ENCODE assay signal across 12 cellular contexts in genomic region chr10:103921750-103922195, GRCh38. TPM values are rescaled to one million over a fixed set of nuclear protein-coding genes. Genes with fewer than 3 reads are reported as not detected.
DNase-seq lines count a peak whose midpoint lies in the region; ATAC-seq and TF ChIP-seq lines count a peak whose summit lies in the region.
"Had no signal": no experiment of that assay in that cellular context is flagged by ENCODE, and none has a peak within 500 bp of the region (broad histone marks: within the 10 kb centered on the region; RNA-seq: fewer than 3 reads in every experiment).

No MANE protein-coding gene starts in this region.

- POLR2A ChIA-PET in RWPE1 (lab: Yijun Ruan, JAX; ENCODE audit: low non-redundant PET) = no interaction called here

- CTCF ChIA-PET in activated naive CD4-positive, alpha-beta T cell treated with anti-CD3 and anti-CD28 coated beads for 36 hours (lab: Charles Lee) = interaction anchor here (0.6 to 3.5 kb wide), 7 partner anchors 13 to 371 kb away, joined by 3 to 13 read pairs (median 3); no protein-coding TSS in a partner anchor
- CTCF ChIA-PET in RWPE1 (lab: Yijun Ruan, JAX) = no interaction called here

- no peaks in the 10 kb centered on the region for H3K9me3 Mint-ChIP-seq in activated naive CD4-positive, alpha-beta T cell treated with anti-CD3 and anti-CD28 coated beads for 36 hours

- intact Hi-C loops in activated naive CD4-positive, alpha-beta T cell treated with anti-CD3 and anti-CD28 coated beads for 36 hours (cut with micrococcal nuclease) = no loop called here
- intact Hi-C loops in esophagus muscularis mucosa (cut with DNase I) = no loop called here

- H3K27ac Mint-ChIP-seq in activated naive CD4-positive, alpha-beta T cell treated with anti-CD3 and anti-CD28 coated beads for 36 hours = no peak overlapping the region

- ATAC-seq in HG03439 (IDR thresholded peaks at IDR 0.05; ENCODE audit: unreplicated experiment) = no peak
- ATAC-seq in omental fat pad (ENCODE audit: low FRiP score) = no peak
- ATAC-seq: right cardiac atrium had no signal

- H3K4me3 ChIP-seq in esophagus muscularis mucosa = no peak overlapping the region
- H3K4me3 ChIP-seq: BLaER1, uterus had no signal

- no peaks in the 10 kb centered on the region for H3K27me3 Mint-ChIP-seq in activated naive CD4-positive, alpha-beta T cell treated with anti-CD3 and anti-CD28 coated beads for 36 hours (ENCODE audit: low read depth)

- no peak for TF ChIP-seq POLR2A in esophagus muscularis mucosa (IDR thresholded peaks at IDR 0.05; ENCODE audit: low read depth)

- no peaks in the 10 kb centered on the region for H3K27me3 ChIP-seq in esophagus muscularis mucosa
- H3K27me3 ChIP-seq: BLaER1, uterus had no signal

- no peak for TF ChIP-seq CTCF in esophagus muscularis mucosa (IDR thresholded peaks at IDR 0.05)
- no peak for TF ChIP-seq CTCF in RWPE1 (conservative IDR thresholded peaks at IDR 0.05; ENCODE audit: low read depth)
- TF ChIP-seq CTCF in omental fat pad (IDR thresholded peaks at IDR 0.05) = no peak

- 65% methylated on average over 7 of the region's 7 CpGs for WGBS in esophagus muscularis mucosa

- H3K9me3 ChIP-seq in esophagus muscularis mucosa = no peaks in the 10 kb centered on the region
- H3K9me3 ChIP-seq: BLaER1, uterus had no signal

- peaks cover 13 to 22% (median 17%) of the 10 kb centered on the region in 4 donors for H3K4me1 ChIP-seq in esophagus muscularis mucosa
- H3K4me1 ChIP-seq: uterus had no signal

- no peaks in the 10 kb centered on the region for H3K36me3 Mint-ChIP-seq in activated naive CD4-positive, alpha-beta T cell treated with anti-CD3 and anti-CD28 coated beads for 36 hours (ENCODE audit: low read depth)

- no peaks in the 10 kb centered on the region for H3K36me3 ChIP-seq in esophagus muscularis mucosa
- H3K36me3 ChIP-seq: BLaER1, uterus had no signal

- peak; percentile 71 for DNase-seq in activated naive CD4-positive, alpha-beta T cell treated with anti-CD3 and anti-CD28 coated beads for 36 hours
- DNase-seq in activated naive CD4-positive, alpha-beta T cell (lab: John Stamatoyannopoulos, UW) = no peak
- DNase-seq in SHP77 treated with DMSO at 0.1 percent for 48 hours (lab: John Stamatoyannopoulos, UW) (peak; percentile 25), esophagus muscularis mucosa (ENCODE audit: extremely low spot score) (peak; percentile 55), superior temporal gyrus (ENCODE audit: extremely low spot score) (peak; percentile 74), RWPE1 (ENCODE audit: low spot score) (no peak), omental fat pad (ENCODE audit: low spot score) (no peak)
- DNase-seq: NCI-H1417 treated with DMSO at 0.1 percent for 48 hours, right cardiac atrium, uterus had no signal

- no peak for TF ChIP-seq EP300 in esophagus muscularis mucosa (IDR thresholded peaks at IDR 0.05)

- H3K4me3 Mint-ChIP-seq in activated naive CD4-positive, alpha-beta T cell treated with anti-CD3 and anti-CD28 coated beads for 36 hours = no peak overlapping the region

- H3K4me1 Mint-ChIP-seq in activated naive CD4-positive, alpha-beta T cell treated with anti-CD3 and anti-CD28 coated beads for 36 hours (ENCODE audit: low read depth) = peaks cover 5% of the 10 kb centered on the region

- H3K27ac ChIP-seq in esophagus muscularis mucosa (replicated peaks in 1 of 4) (no peak overlapping the region), RWPE1 (no peak overlapping the region)
- H3K27ac ChIP-seq: BLaER1, uterus had no signal

RNA-seq across cellular contexts. Expression of gene STN1, which starts 3.8 kb away (rescaled TPM):
- 10 to 100 TPM; 53.3 to 54.8 TPM for total RNA-seq in activated naive CD4-positive, alpha-beta T cell treated with anti-CD3 and anti-CD28 coated beads for 36 hours
- total RNA-seq in esophagus muscularis mucosa (10 to 100 TPM; 18.7 to 27.7 (median 24.9) TPM), omental fat pad (10 to 100 TPM; 15.4 to 44.7 (median 21.1) TPM)

RNA-seq across cellular contexts. Expression of gene SLK, which starts 45.2 kb away (rescaled TPM):
- 10 to 100 TPM; 16.0 to 16.1 TPM for total RNA-seq in activated naive CD4-positive, alpha-beta T cell treated with anti-CD3 and anti-CD28 coated beads for 36 hours
- 100 to 1,000 TPM in 2 of 4 donors, 10 to 100 TPM in 2; 83.1 to 105 (median 102) TPM for total RNA-seq in esophagus muscularis mucosa
- 10 to 100 TPM; 49.0 to 97.0 (median 61.8) TPM for total RNA-seq in omental fat pad

Comparison
In these comparisons a context has a peak if more than half of its experiments do, and no peak if none do; other contexts are left out.
1. DNase-seq: peak in activated naive CD4-positive, alpha-beta T cell treated with anti-CD3 and anti-CD28 coated beads for 36 hours (single experiment), SHP77 treated with DMSO at 0.1 percent for 48 hours (single experiment), esophagus muscularis mucosa (single experiment) and superior temporal gyrus (single experiment); none in activated naive CD4-positive, alpha-beta T cell (0 of 4), RWPE1 (single experiment) and omental fat pad (single experiment).